25 cellular contexts compared by ENCODE assay signal in genomic region chr5:103895738-103896137, GRCh38.
"Had no signal": no experiment of that assay in that cellular context is flagged by ENCODE, and none has a peak within 500 bp of the region (broad histone marks: within the 10 kb centered on the region; RNA-seq: fewer than 3 reads in every experiment).

No MANE protein-coding gene starts in this region.

- FAIRE-seq: keratinocyte had no signal

- H3K27ac ChIP-seq: coronary artery, epithelial cell of prostate, esophagus squamous epithelium, gastrocnemius medialis, heart right ventricle, left lung, lower lobe of right lung had no signal

- H3K4me3 ChIP-seq: coronary artery, esophagus squamous epithelium, gastrocnemius medialis, heart right ventricle, left lung, lower lobe of right lung, mucosa of descending colon had no signal

- DNase-seq: dermis blood vessel endothelial cell; effector CD8-positive, alpha-beta T cell; effector memory CD8-positive, alpha-beta T cell; endodermal cell; erythroblast; esophagus squamous epithelium; foreskin fibroblast; foreskin melanocyte; gastrocnemius medialis; glutamatergic neuron; head of caudate nucleus; heart right ventricle; hippocampal formation; left cardiac atrium; left lung; left ventricle myocardium superior; lower lobe of right lung; mesenchymal stem cell; mucosa of descending colon; naive B cell; naive thymus-derived CD8-positive, alpha-beta T cell had no signal

- H3K27me3 ChIP-seq: esophagus squamous epithelium, gastrocnemius medialis, heart right ventricle, left lung had no signal

- ATAC-seq: effector memory CD8-positive, alpha-beta T cell; esophagus mucosa; gastrocnemius medialis; heart right ventricle; left cardiac atrium; left lung; left ventricle myocardium superior; lower lobe of right lung; mucosa of descending colon; naive thymus-derived CD8-positive, alpha-beta T cell had no signal
